Comparison of ENCODE assay signal across 22 cellular contexts in the genomic region with DNA sequence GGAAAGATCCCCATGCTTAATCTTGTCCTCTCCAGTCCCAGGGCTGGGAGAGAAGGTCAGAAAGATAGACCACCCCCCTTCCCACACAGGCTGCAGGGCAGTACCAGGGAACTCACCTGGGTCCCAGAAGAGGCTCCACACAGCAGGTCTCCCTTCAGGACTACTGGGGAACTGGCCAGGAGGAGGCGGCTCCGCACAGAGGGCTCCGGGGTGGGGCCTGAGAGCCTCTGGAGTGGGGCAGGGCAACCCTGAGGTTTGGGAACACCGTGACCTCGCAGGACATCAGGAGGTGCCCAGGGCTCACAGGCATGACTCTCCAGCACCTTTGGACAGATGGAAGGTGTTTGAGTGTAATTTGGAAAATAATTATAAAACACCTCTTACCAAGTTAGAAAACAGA.
"Had no signal": no experiment of that assay in that cellular context is flagged by ENCODE, and none has a peak within 500 bp of the region (broad histone marks: within the 10 kb centered on the region; RNA-seq: fewer than 3 reads in every experiment).

No MANE protein-coding gene starts in this region.

- H3K36me3 Mint-ChIP-seq: activated CD8-positive, alpha-beta memory T cell treated with anti-CD3 and anti-CD28 coated beads, Interleukin-2, amount 10 ng/mL, durations not matched to agents 7 days and 5 days; activated naive CD4-positive, alpha-beta T cell treated with anti-CD3 and anti-CD28 coated beads, Interleukin-2, amount 50 U/mL, for 72 hours had no signal

- H3K27ac Mint-ChIP-seq: activated CD8-positive, alpha-beta memory T cell treated with anti-CD3 and anti-CD28 coated beads, Interleukin-2, amount 10 ng/mL, durations not matched to agents 7 days and 5 days; activated CD8-positive, alpha-beta T cell treated with anti-CD3 and anti-CD28 coated beads, Interleukin-2, amount 10 ng/mL, durations not matched to agents 7 days and 5 days; activated naive CD4-positive, alpha-beta T cell treated with anti-CD3 and anti-CD28 coated beads, Interleukin-2, amount 50 U/mL, for 72 hours; activated naive CD8-positive, alpha-beta T cell treated with anti-CD3 and anti-CD28 coated beads, Interleukin-2, amount 50 U/mL, for 24 hours; brain; T-helper 1 cell treated with Interleukin-12 subunit alpha and Interleukin-12 subunit beta and Interleukin-4 antibody, amounts not matched to agents 30 μg/mL and 1 μg/mL, for 36 hours had no signal

- H3K4me3 Mint-ChIP-seq: activated CD8-positive, alpha-beta memory T cell treated with anti-CD3 and anti-CD28 coated beads, Interleukin-2, amount 10 ng/mL, durations not matched to agents 7 days and 5 days; activated CD8-positive, alpha-beta T cell treated with anti-CD3 and anti-CD28 coated beads, Interleukin-2, amount 10 ng/mL, durations not matched to agents 7 days and 5 days; activated naive CD8-positive, alpha-beta T cell treated with anti-CD3 and anti-CD28 coated beads, Interleukin-2, amount 50 U/mL, for 24 hours; activated T-cell treated with anti-CD3 and anti-CD28 coated beads, Interleukin-2, amount 50 U/mL, for 4 hours; brain; T-helper 1 cell treated with Interleukin-12 subunit alpha and Interleukin-12 subunit beta and Interleukin-4 antibody, amounts not matched to agents 30 μg/mL and 1 μg/mL, for 36 hours had no signal

- DNase-seq: activated CD4-positive, alpha-beta T cell treated with anti-CD3 and anti-CD28 coated beads for 48 hours; activated CD4-positive, alpha-beta T cell treated with anti-CD3 and anti-CD28 coated beads, Interleukin-2, amount 50 U/mL, for 4 hours; activated CD4-positive, CD25-positive, alpha-beta regulatory T cell treated with anti-CD3 and anti-CD28 coated beads, Interleukin-2, amount 50 U/mL, for 72 hours; activated CD8-positive, alpha-beta memory T cell treated with anti-CD3 and anti-CD28 coated beads, Interleukin-2, amount 10 ng/mL, durations not matched to agents 7 days and 5 days; activated CD8-positive, alpha-beta T cell treated with anti-CD3 and anti-CD28 coated beads, Interleukin-2, amount 10 ng/mL, durations not matched to agents 7 days and 5 days; activated effector memory CD4-positive, alpha-beta T cell treated with anti-CD3 and anti-CD28 coated beads, Interleukin-2, amount 50 U/mL, for 16 hours; activated naive CD4-positive, alpha-beta T cell treated with Interleukin-2 at 50 U/mL for 16 hours; activated naive CD8-positive, alpha-beta T cell treated with anti-CD3 and anti-CD28 coated beads, Interleukin-2, amount 50 U/mL, for 24 hours; activated T-cell treated with anti-CD3 and anti-CD28 coated beads, Interleukin-2, amount 50 U/mL, for 4 hours; amygdala; NCI-H1105; NCI-H1436 treated with DMSO at 0.1 percent for 48 hours; NCI-H2081; NCI-H510A treated with DMSO at 0.1 percent for 48 hours; NCI-H69; SHP77 treated with DMSO at 0.1 percent for 48 hours had no signal

- H3K27ac ChIP-seq: KMS-11, Peyer's patch, RWPE1 had no signal

- ATAC-seq: activated CD8-positive, alpha-beta memory T cell treated with anti-CD3 and anti-CD28 coated beads, Interleukin-2, amount 10 ng/mL, durations not matched to agents 7 days and 5 days; activated CD8-positive, alpha-beta T cell treated with anti-CD3 and anti-CD28 coated beads, Interleukin-2, amount 10 ng/mL, durations not matched to agents 7 days and 5 days; activated naive CD4-positive, alpha-beta T cell treated with anti-CD3 and anti-CD28 coated beads, Interleukin-2, amount 50 U/mL, for 72 hours; activated naive CD8-positive, alpha-beta T cell treated with anti-CD3 and anti-CD28 coated beads, Interleukin-2, amount 50 U/mL, for 24 hours; activated T-cell treated with anti-CD3 and anti-CD28 coated beads, Interleukin-2, amount 50 U/mL, for 4 hours had no signal

- H3K9me3 ChIP-seq: Peyer's patch had no signal

- H3K4me3 ChIP-seq: Peyer's patch had no signal

- H3K9me3 Mint-ChIP-seq: activated naive CD4-positive, alpha-beta T cell treated with anti-CD3 and anti-CD28 coated beads, Interleukin-2, amount 50 U/mL, for 72 hours; activated naive CD8-positive, alpha-beta T cell treated with anti-CD3 and anti-CD28 coated beads, Interleukin-2, amount 50 U/mL, for 24 hours; activated T-cell treated with anti-CD3 and anti-CD28 coated beads, Interleukin-2, amount 50 U/mL, for 4 hours; T-helper 1 cell treated with Interleukin-12 subunit alpha and Interleukin-12 subunit beta and Interleukin-4 antibody, amounts not matched to agents 30 μg/mL and 1 μg/mL, for 36 hours had no signal

- H3K27me3 ChIP-seq: Peyer's patch had no signal

- H3K4me1 ChIP-seq: Peyer's patch had no signal

- H3K4me1 Mint-ChIP-seq: activated CD8-positive, alpha-beta memory T cell treated with anti-CD3 and anti-CD28 coated beads, Interleukin-2, amount 10 ng/mL, durations not matched to agents 7 days and 5 days; activated naive CD8-positive, alpha-beta T cell treated with anti-CD3 and anti-CD28 coated beads, Interleukin-2, amount 50 U/mL, for 24 hours had no signal
